8 cellular contexts compared by ENCODE assay signal in the genomic region with DNA sequence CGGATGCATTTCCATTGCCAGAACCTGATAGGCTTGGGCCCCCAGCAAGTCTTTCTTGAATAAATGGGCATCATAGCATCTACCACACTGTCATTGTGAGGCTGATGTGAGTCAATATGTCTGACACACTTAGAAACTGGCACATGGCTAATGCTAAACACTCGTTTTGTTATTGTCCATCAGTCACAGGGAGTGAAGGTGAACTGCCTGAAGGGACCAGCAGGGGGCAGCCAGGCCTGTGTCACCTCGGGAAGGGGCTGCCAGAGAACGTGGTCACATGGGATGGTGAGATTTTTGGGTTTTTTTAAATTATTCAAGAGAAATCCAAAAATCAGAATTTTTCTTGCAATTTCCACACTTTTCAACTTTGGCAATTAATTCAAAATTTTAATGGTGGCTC. TPM values are rescaled to one million over a fixed set of nuclear protein-coding genes. Genes with fewer than 3 reads are reported as not detected.
DNase-seq lines count a peak whose midpoint lies in the region; ATAC-seq and TF ChIP-seq lines count a peak whose summit lies in the region.

No MANE protein-coding gene starts in this region.

- no peak overlapping the region for H3K4me3 Mint-ChIP-seq in progenitor cell of endocrine pancreas (ENCODE audit: low read depth)

- peak; percentile 56 for DNase-seq in activated CD8-positive, alpha-beta memory T cell treated with anti-CD3 and anti-CD28 coated beads, Interleukin-2, amount 50 U/mL, for 48 hours
- no peak for DNase-seq in activated CD8-positive, alpha-beta memory T cell treated with anti-CD3 and anti-CD28 coated beads, Interleukin-2, amount 50 U/mL, for 4 hours
- DNase-seq in NAMALWA (ENCODE audit: low spot score): peak; percentile 35
- peak; percentile 27 for DNase-seq in progenitor cell of endocrine pancreas (ENCODE audit: low spot score, unreplicated experiment)
- no peak for DNase-seq in NCI-H1930 (lab: John Stamatoyannopoulos, UW)

- H3K27ac Mint-ChIP-seq in progenitor cell of endocrine pancreas: no peak overlapping the region

- H3K36me3 Mint-ChIP-seq in progenitor cell of endocrine pancreas (ENCODE audit: insufficient read depth): no peaks in the 10 kb centered on the region

- peaks cover 16% of the 10 kb centered on the region for H3K4me1 Mint-ChIP-seq in progenitor cell of endocrine pancreas (ENCODE audit: low read depth)

- H3K27me3 Mint-ChIP-seq in progenitor cell of endocrine pancreas: peaks cover 4% of the 10 kb centered on the region

- no peaks in the 10 kb centered on the region for H3K9me3 Mint-ChIP-seq in progenitor cell of endocrine pancreas (ENCODE audit: low read depth)

- ATAC-seq in esophagus mucosa (peak; percentile 38), GM21390 (IDR thresholded peaks at IDR 0.05; ENCODE audit: unreplicated experiment) (no peak), HG03520 (IDR thresholded peaks at IDR 0.05; ENCODE audit: unreplicated experiment) (no peak)

- peak; percentile 67 for TF ChIP-seq CTCF in progenitor cell of endocrine pancreas (IDR thresholded peaks at IDR 0.05; ENCODE audit: unreplicated experiment)

RNA-seq across cellular contexts. Expression of a gene that starts 0.8 kb away (rescaled TPM):
- not detected for total RNA-seq in esophagus mucosa
- total RNA-seq in progenitor cell of endocrine pancreas: not detected in 2 replicates

Comparison
In these comparisons a context has a peak if more than half of its experiments do, and no peak if none do; other contexts are left out.
1. DNase-seq: peak in activated CD8-positive, alpha-beta memory T cell treated with anti-CD3 and anti-CD28 coated beads, Interleukin-2, amount 50 U/mL, for 48 hours (single experiment), NAMALWA (single experiment) and progenitor cell of endocrine pancreas (single experiment); none in activated CD8-positive, alpha-beta memory T cell treated with anti-CD3 and anti-CD28 coated beads, Interleukin-2, amount 50 U/mL, for 4 hours (single experiment) and NCI-H1930 (0 of 2).